In the genomic region with DNA sequence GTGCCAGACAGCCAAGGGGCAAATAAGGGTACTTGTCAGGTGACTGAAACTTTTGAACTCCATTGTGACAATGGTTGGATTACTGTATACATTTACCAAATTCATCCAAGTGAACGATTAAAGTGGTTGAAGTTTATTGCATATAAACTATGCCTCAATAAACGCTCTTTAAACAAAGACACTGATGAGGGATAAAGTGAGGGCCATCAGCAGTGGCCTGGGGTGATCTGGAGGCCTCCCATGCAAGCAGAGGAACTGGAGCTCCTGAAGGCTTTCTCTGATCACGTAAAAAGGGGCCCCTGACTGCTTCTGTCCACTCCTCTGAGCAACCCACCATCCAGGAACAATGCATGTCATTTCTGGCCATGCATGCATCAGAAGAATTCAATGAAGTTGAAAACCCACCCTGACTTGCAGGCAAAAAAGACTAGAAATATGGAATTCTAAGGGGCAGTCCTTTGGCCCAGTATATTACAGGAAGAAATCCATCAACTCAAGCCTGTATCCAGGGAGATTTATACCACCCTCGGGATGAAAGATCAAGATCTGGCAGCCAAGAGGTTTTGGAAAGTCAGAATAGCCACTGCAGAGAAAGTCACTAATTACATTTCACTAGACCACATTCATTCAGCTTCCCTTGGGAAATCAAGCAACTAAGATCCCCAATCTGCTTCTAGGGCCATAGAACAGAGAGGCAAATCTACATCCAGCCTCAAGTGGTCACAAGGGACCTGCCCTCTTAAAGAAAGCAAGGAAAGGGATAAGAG, we compare ENCODE assay signal across 26 cellular contexts. TPM values are rescaled to one million over a fixed set of nuclear protein-coding genes. Genes with fewer than 3 reads are reported as not detected.
"Had no signal": no experiment of that assay in that cellular context is flagged by ENCODE, and none has a peak within 500 bp of the region (broad histone marks: within the 10 kb centered on the region; RNA-seq: fewer than 3 reads in every experiment).

No MANE protein-coding gene starts in this region.

- H3K9me3 ChIP-seq: breast epithelium, gastrocnemius medialis, pancreas, right lobe of liver, stomach had no signal

- H3K27me3 ChIP-seq: breast epithelium, gastrocnemius medialis, heart left ventricle, pancreas, right lobe of liver, stomach had no signal

- H3K36me3 Mint-ChIP-seq: type B pancreatic cell had no signal

- H3K36me3 ChIP-seq: breast epithelium, gastrocnemius medialis, pancreas, right lobe of liver had no signal

- H3K27ac ChIP-seq: breast epithelium, gastrocnemius medialis, heart left ventricle, pancreas, right lobe of liver, stomach had no signal

- ATAC-seq: activated CD4-positive, CD25-positive, alpha-beta regulatory T cell treated with anti-CD3 and anti-CD28 coated beads, Interleukin-2, amount 50 U/mL, for 24 hours; gastrocnemius medialis; heart left ventricle; left ventricle myocardium superior; naive thymus-derived CD4-positive, alpha-beta T cell; pancreas; right lobe of liver had no signal

- H3K4me3 Mint-ChIP-seq: memory B cell; naive thymus-derived CD4-positive, alpha-beta T cell; type B pancreatic cell had no signal

- H3K4me1 ChIP-seq: breast epithelium, gastrocnemius medialis, right lobe of liver, stomach had no signal

- H3K27ac Mint-ChIP-seq: memory B cell, type B pancreatic cell had no signal

- DNase-seq: activated CD8-positive, alpha-beta memory T cell treated with anti-CD3 and anti-CD28 coated beads for 24 hours; activated CD8-positive, alpha-beta memory T cell treated with anti-CD3 and anti-CD28 coated beads, Interleukin-2, amount 50 U/mL, for 48 hours; activated effector memory CD4-positive, alpha-beta T cell treated with Interleukin-2 at 50 U/mL for 16 hours; activated naive CD4-positive, alpha-beta T cell treated with anti-CD3 and anti-CD28 coated beads, Interleukin-2, amount 50 U/mL, for 16 hours; activated T-cell treated with anti-CD3 and anti-CD28 coated beads, Interleukin-2, amount 50 U/mL, for 48 hours; cerebellar nuclear complex; cortex of kidney; gastrocnemius medialis; heart left ventricle; kidney; left ventricle myocardium superior; naive thymus-derived CD4-positive, alpha-beta T cell; pancreas; right lobe of liver; small intestine; stimulated activated CD4-positive, alpha-beta T cell treated with anti-CD3 and anti-CD28 coated beads, Interleukin-4, amount 100 ng/mL, for 1 hour; stomach; T1000 had no signal

- H3K4me3 ChIP-seq: breast epithelium, gastrocnemius medialis, heart left ventricle, pancreas, right lobe of liver, stomach had no signal

- H3K27me3 Mint-ChIP-seq: memory B cell; naive thymus-derived CD4-positive, alpha-beta T cell; type B pancreatic cell had no signal

RNA-seq across cellular contexts. Expression of a gene that starts 49.3 kb away (rescaled TPM):
- total RNA-seq: astrocyte; breast epithelium; gastrocnemius medialis; heart left ventricle; kidney; left ventricle myocardium superior; mucosa of gallbladder; naive thymus-derived CD4-positive, alpha-beta T cell; pancreas; right lobe of liver; stomach; T-helper 1 cell treated with Interleukin-12 subunit alpha and Interleukin-12 subunit beta and Interleukin-4 antibody, amounts not matched to agents 30 ng/mL and 1 ng/mL, for 36 hours; temporal lobe had no signal
